In genomic region chr10:5151076-5151475, GRCh38 we compare ENCODE assay signal across 32 cellular contexts. TPM values are rescaled to one million over a fixed set of nuclear protein-coding genes. Genes with fewer than 3 reads are reported as not detected.
"Had no signal": no experiment of that assay in that cellular context is flagged by ENCODE, and none has a peak within 500 bp of the region (broad histone marks: within the 10 kb centered on the region; RNA-seq: fewer than 3 reads in every experiment).

No MANE protein-coding gene starts in this region.

- H3K9me3 ChIP-seq: ascending aorta, MG63 had no signal

- ATAC-seq: activated CD8-positive, alpha-beta T cell treated with anti-CD3 and anti-CD28 coated beads for 36 hours; Right ventricle myocardium inferior had no signal

- H3K27ac ChIP-seq: ascending aorta, Peyer's patch, RWPE1, WERI-Rb-1 had no signal

- DNase-seq: activated CD4-positive, alpha-beta T cell treated with anti-CD3 and anti-CD28 coated beads for 1 hour; activated CD4-positive, alpha-beta T cell treated with anti-CD3 and anti-CD28 coated beads for 48 hours; activated CD4-positive, alpha-beta T cell treated with anti-CD3 and anti-CD28 coated beads, Interleukin-2, amount 50 U/mL, for 4 hours; activated CD4-positive, CD25-positive, alpha-beta regulatory T cell; activated CD8-positive, alpha-beta T cell treated with anti-CD3 and anti-CD28 coated beads for 36 hours; activated gamma-delta T cell; activated naive CD4-positive, alpha-beta T cell treated with Interleukin-2 at 50 U/mL for 16 hours; activated naive CD8-positive, alpha-beta T cell treated with anti-CD3 and anti-CD28 coated beads, Interleukin-2, amount 10 ng/mL, durations not matched to agents 7 days and 5 days; activated T-cell treated with anti-CD3 and anti-CD28 coated beads, Interleukin-2, amount 50 U/mL, for 1 hour; amygdala; caudate nucleus; cerebellar nuclear complex; MG63; NCI-H1048; NCI-H1436 treated with DMSO at 0.1 percent for 48 hours; NCI-H1694 treated with DMSO at 0.1 percent for 48 hours; NCI-H2029; NCI-H345; NCI-H524 treated with DMSO at 0.1 percent for 48 hours; Peyer's patch; SW 1271; T-helper 1 cell; T-helper 2 cell; T-helper 9 cell; WERI-Rb-1 had no signal

- H3K4me1 ChIP-seq: ascending aorta had no signal

- H3K4me3 ChIP-seq: ascending aorta, MG63, Peyer's patch had no signal

- H3K27me3 ChIP-seq: ascending aorta, MG63, Peyer's patch had no signal

- H3K36me3 ChIP-seq: ascending aorta, MG63, Peyer's patch, WERI-Rb-1 had no signal

RNA-seq across cellular contexts. Expression of gene AKR1C8, which starts 33.9 kb away (rescaled TPM):
- total RNA-seq: activated CD8-positive, alpha-beta memory T cell treated with anti-CD3 and anti-CD28 coated beads for 36 hours; activated CD8-positive, alpha-beta T cell treated with anti-CD3 and anti-CD28 coated beads for 36 hours; activated T-helper 2 cell treated with anti-CD3 and anti-CD28 coated beads, Interferon-gamma antibody, Interleukin-2, Interleukin-4, amounts not matched to agents 10 μg/mL and 5 μg/mL and 100 μg/mL, durations not matched to agents 14 hours and 24 hours and 36 hours; ascending aorta; Right ventricle myocardium inferior had no signal

RNA-seq across cellular contexts. Expression of gene AKR1C4, which starts 45.6 kb away (rescaled TPM):
- total RNA-seq: activated CD8-positive, alpha-beta memory T cell treated with anti-CD3 and anti-CD28 coated beads for 36 hours; activated CD8-positive, alpha-beta T cell treated with anti-CD3 and anti-CD28 coated beads for 36 hours; activated naive CD8-positive, alpha-beta T cell treated with anti-CD3 and anti-CD28 coated beads, Interleukin-2, amount 10 ng/mL, durations not matched to agents 7 days and 5 days; activated T-helper 2 cell treated with anti-CD3 and anti-CD28 coated beads, Interferon-gamma antibody, Interleukin-2, Interleukin-4, amounts not matched to agents 10 μg/mL and 5 μg/mL and 100 μg/mL, durations not matched to agents 14 hours and 24 hours and 36 hours; ascending aorta; NCI-H460; Right ventricle myocardium inferior had no signal
- polyA plus RNA-seq: adipose tissue had no signal

RNA-seq across cellular contexts. Expression of gene AKR1C3, which starts 56.9 kb away (rescaled TPM):
- total RNA-seq: activated CD8-positive, alpha-beta memory T cell treated with anti-CD3 and anti-CD28 coated beads for 36 hours had no signal
